In genomic region chr4:42596918-42597317, GRCh38 we compare ENCODE assay signal across 14 cellular contexts.
DNase-seq lines count a peak whose midpoint lies in the region; ATAC-seq and FAIRE-seq lines count a peak whose summit lies in the region.
"Had no signal": no experiment of that assay in that cellular context is flagged by ENCODE, and none has a peak within 500 bp of the region (broad histone marks: within the 10 kb centered on the region; RNA-seq: fewer than 3 reads in every experiment).

No MANE protein-coding gene starts in this region.

- no peaks in the 10 kb centered on the region for H3K36me3 ChIP-seq in SK-N-MC (ENCODE audit: insufficient read depth, low read length)
- H3K36me3 ChIP-seq: adrenal gland had no signal

- peaks cover 8% of the 10 kb centered on the region for H3K36me3 Mint-ChIP-seq in activated naive CD8-positive, alpha-beta T cell treated with anti-CD3 and anti-CD28 coated beads, Interleukin-2, amount 50 U/mL, for 24 hours (ENCODE audit: low read depth)

- H3K27me3 Mint-ChIP-seq in activated naive CD8-positive, alpha-beta T cell treated with anti-CD3 and anti-CD28 coated beads, Interleukin-2, amount 50 U/mL, for 24 hours = no peaks in the 10 kb centered on the region
- H3K27me3 Mint-ChIP-seq: CD4-positive, alpha-beta T cell had no signal

- FAIRE-seq in GM19239 (lab: Jason Lieb, UNC) = peak; percentile 71

- no peak overlapping the region for H3K4me3 Mint-ChIP-seq in activated naive CD8-positive, alpha-beta T cell treated with anti-CD3 and anti-CD28 coated beads, Interleukin-2, amount 50 U/mL, for 24 hours
- H3K4me3 Mint-ChIP-seq: CD4-positive, alpha-beta T cell had no signal

- peaks cover 2% of the 10 kb centered on the region for H3K4me1 Mint-ChIP-seq in activated naive CD8-positive, alpha-beta T cell treated with anti-CD3 and anti-CD28 coated beads, Interleukin-2, amount 50 U/mL, for 24 hours

- H3K9ac ChIP-seq in SK-N-MC (ENCODE audit: insufficient read length) = no peak overlapping the region

- no peaks in the 10 kb centered on the region for H3K9me3 ChIP-seq in SK-N-MC (ENCODE audit: low read depth, low read length)
- H3K9me3 ChIP-seq: adrenal gland had no signal

- no peak overlapping the region for H3K27ac Mint-ChIP-seq in activated naive CD8-positive, alpha-beta T cell treated with anti-CD3 and anti-CD28 coated beads, Interleukin-2, amount 50 U/mL, for 24 hours
- H3K27ac Mint-ChIP-seq: CD4-positive, alpha-beta T cell had no signal

- H3K9me3 Mint-ChIP-seq in activated naive CD8-positive, alpha-beta T cell treated with anti-CD3 and anti-CD28 coated beads, Interleukin-2, amount 50 U/mL, for 24 hours = no peaks in the 10 kb centered on the region
- H3K9me3 Mint-ChIP-seq: CD4-positive, alpha-beta T cell had no signal

- no peak for DNase-seq in GM19239 (ENCODE audit: insufficient read length, low spot score)
- no peak for DNase-seq in SK-N-MC (ENCODE audit: low read depth, low spot score)
- DNase-seq in DMS153 treated with DMSO at 0.1 percent for 48 hours (lab: John Stamatoyannopoulos, UW; ENCODE audit: unreplicated experiment) = no peak
- no peak for DNase-seq in EL
- DNase-seq in GM19238 (ENCODE audit: insufficient read length, low spot score) = no peak
- DNase-seq in activated naive CD8-positive, alpha-beta T cell treated with anti-CD3 and anti-CD28 coated beads, Interleukin-2, amount 50 U/mL, for 24 hours = no peak
- DNase-seq: activated CD8-positive, alpha-beta memory T cell treated with anti-CD3 and anti-CD28 coated beads, Interleukin-2, amount 50 U/mL, for 4 hours; adrenal gland; CD4-positive, alpha-beta T cell; cortex of kidney; GF-D8; stimulated activated CD4-positive, alpha-beta T cell treated with anti-CD3 and anti-CD28 coated beads, Interleukin-4, amount 100 ng/mL, for 4 hours had no signal

- no peak overlapping the region for H3K27ac ChIP-seq in SK-N-MC
- H3K27ac ChIP-seq: adrenal gland had no signal

- ATAC-seq in HG02678 (IDR thresholded peaks at IDR 0.05; ENCODE audit: unreplicated experiment) (peak; percentile 93), HG03442 (IDR thresholded peaks at IDR 0.05; ENCODE audit: unreplicated experiment) (peak; percentile 63)
- no peak for ATAC-seq in activated naive CD8-positive, alpha-beta T cell treated with anti-CD3 and anti-CD28 coated beads, Interleukin-2, amount 50 U/mL, for 24 hours

- H3K4me3 ChIP-seq in SK-N-MC = 0 out of 2 replicates have a peak overlapping the region, but pooled peaks have one; percentile 1
- H3K4me3 ChIP-seq: adrenal gland had no signal
